Comparison of ENCODE assay signal across 8 cellular contexts in the genomic region with DNA sequence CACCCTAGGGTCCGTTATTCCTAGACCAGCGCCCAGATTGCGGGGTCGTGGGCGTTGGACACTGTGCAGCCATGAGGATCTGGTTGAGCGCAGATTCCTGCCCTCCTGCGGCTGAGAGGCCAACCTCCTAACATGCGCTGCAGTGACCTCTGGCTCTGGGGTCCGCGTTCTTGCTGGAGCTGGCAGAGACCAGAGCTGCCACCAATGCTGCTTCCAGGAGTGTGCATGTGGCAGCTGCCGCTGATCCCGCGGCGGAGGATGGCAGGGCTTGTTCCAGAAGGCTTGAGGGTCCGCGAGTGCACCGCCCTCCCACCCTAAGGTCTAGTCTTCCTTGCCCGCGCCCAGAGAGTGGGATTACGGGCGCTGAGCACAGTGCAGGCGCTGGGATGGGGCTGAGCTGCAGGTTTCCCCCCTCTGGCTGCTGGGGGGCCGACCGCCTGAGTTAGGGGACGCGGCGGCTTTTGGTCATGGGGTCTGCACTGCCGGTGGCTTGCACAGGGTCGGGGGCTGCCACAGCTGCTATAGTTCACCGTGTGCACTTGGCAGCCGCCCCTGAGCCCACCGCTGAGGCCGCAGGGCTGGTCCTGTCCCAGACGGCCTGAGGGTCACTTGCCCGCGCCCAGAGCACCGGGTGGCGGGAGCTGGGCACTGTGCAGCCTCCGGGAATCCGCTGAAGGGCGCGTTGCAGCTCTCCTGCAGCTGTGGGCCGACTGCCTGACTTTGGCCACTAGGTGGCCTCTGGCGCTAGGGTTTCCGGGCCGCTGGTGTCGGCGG.
DNase-seq lines count a peak whose midpoint lies in the region; ATAC-seq and TF ChIP-seq lines count a peak whose summit lies in the region.

No MANE protein-coding gene starts in this region.

- H3K9me3 ChIP-seq in Peyer's patch (no peaks in the 10 kb centered on the region), testis (no peaks in the 10 kb centered on the region)

- peak in 1 of 2 donors; percentile 10 for TF ChIP-seq POLR2A in Peyer's patch (IDR thresholded peaks at IDR 0.05)
- TF ChIP-seq POLR2A in testis (IDR thresholded peaks at IDR 0.05), result no peak

- peak; percentile 87 for ATAC-seq in GM21367 (IDR thresholded peaks at IDR 0.05; ENCODE audit: unreplicated experiment)

- peak; percentile 72 to 88 (median 82) for TF ChIP-seq CTCF in Peyer's patch (IDR thresholded peaks at IDR 0.05)
- TF ChIP-seq CTCF in testis (IDR thresholded peaks at IDR 0.05), result peak; percentile 83 to 94 (median 90)

- H3K4me3 ChIP-seq in Peyer's patch (peak overlapping the region; percentile 7 to 48 (median 38)), testis (peak overlapping the region; percentile 24 to 43)

- no peak overlapping the region for H3K27ac ChIP-seq in Peyer's patch
- no peak overlapping the region for H3K27ac ChIP-seq in testis

- 0 to 1% methylated on average over 7 to 31 of the region's 48 CpGs for WGBS in testis, 2 donors

- H3K36me3 ChIP-seq in Peyer's patch (no peaks in the 10 kb centered on the region), testis (ENCODE audit: low read depth, missing control alignments) (no peaks in the 10 kb centered on the region)

- H3K4me1 ChIP-seq in Peyer's patch (peaks cover 8 to 21% (median 12%) of the 10 kb centered on the region in 4 donors), testis (peaks cover 35% of the 10 kb centered on the region)

- DNase-seq in DMS 273 (lab: John Stamatoyannopoulos, UW; ENCODE audit: unreplicated experiment) (peak; percentile 91), HS-5 (ENCODE audit: low read depth) (peak; percentile 36), Peyer's patch (peak; percentile 68 to 88 (median 83)), activated gamma-delta T cell (lab: John Stamatoyannopoulos, UW) (peak; percentile 21), foreskin melanocyte (peak; percentile 53), nucleus accumbens (lab: John Stamatoyannopoulos, UW) (peak in 51 of 56 donors; percentile 11 to 86 (median 61)), testis (peak; percentile 90)

- intact Hi-C loops in testis (cut with DNase I; ENCODE audit: low total_unique reads), result loop anchor here (10.0 kb wide), 2 partner anchors 131 to 259 kb away; no protein-coding TSS in a partner anchor

- H3K27me3 ChIP-seq in Peyer's patch (no peaks in the 10 kb centered on the region), testis (no peaks in the 10 kb centered on the region)

Comparison
In these comparisons a context has a peak if more than half of its experiments do, and no peak if none do; other contexts are left out.
1. DNase-seq: peak in every context shown above with its lines; median percentile 91 in DMS 273; 90 in testis; 83 in Peyer's patch; 61 in nucleus accumbens; 53 in foreskin melanocyte; 36 in HS-5; 21 in activated gamma-delta T cell.